In the genomic region with DNA sequence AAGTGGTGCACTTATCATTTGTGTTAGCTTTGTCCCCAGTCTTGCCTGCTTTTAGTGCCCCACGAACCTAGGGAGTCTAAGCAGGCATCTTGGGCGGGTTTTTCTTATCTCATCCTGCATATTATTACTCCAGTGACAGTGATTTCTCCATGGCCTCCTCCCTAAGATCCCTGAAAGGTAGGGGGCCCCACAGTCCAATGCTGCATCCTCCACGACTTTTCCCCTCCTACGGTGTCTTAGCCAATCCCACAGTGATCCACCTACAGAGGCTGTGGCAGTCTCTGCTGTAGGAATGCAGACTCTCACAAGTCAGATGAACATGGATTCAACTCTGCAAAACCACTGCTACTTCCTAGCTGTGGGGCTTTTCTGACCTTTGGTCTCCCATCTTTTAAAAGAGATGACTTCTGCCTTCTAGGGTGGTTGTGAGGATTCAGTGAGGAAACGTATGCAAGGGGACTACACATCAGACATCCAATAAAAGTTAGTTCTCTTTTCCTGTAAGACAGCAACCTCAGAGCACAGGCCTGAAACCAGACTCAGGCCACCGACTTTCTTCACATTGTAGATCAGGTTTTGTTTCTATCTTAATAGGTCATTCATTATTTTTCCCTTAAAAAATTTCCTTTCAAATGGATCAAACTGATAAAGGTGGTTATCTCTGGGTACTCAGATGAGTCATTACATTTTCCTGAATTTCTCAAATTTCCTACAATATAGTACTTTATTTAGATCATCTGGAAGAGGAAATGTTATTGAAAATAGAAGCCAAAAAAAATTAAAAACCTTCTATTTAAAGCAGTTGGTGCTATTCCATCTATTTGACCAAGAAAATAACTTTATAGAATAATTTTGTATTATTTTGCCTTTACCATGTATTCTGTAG, we compare ENCODE assay signal across 12 cellular contexts. TPM values are rescaled to one million over a fixed set of nuclear protein-coding genes. Genes with fewer than 3 reads are reported as not detected.
DNase-seq lines count a peak whose midpoint lies in the region; ATAC-seq and TF ChIP-seq lines count a peak whose summit lies in the region.
"Had no signal": no experiment of that assay in that cellular context is flagged by ENCODE, and none has a peak within 500 bp of the region (broad histone marks: within the 10 kb centered on the region; RNA-seq: fewer than 3 reads in every experiment).

No MANE protein-coding gene starts in this region.

- no peaks in the 10 kb centered on the region for H3K27me3 ChIP-seq in osteoblast (ENCODE audit: insufficient read depth, low read length)
- H3K27me3 ChIP-seq: pancreas had no signal

- H3K36me3 Mint-ChIP-seq in T-helper 1 cell treated with Interleukin-12 subunit alpha and Interleukin-12 subunit beta and Interleukin-4 antibody, amounts not matched to agents 30 μg/mL and 1 μg/mL, for 36 hours (ENCODE audit: low read depth) = peaks cover 1% of the 10 kb centered on the region
- H3K36me3 Mint-ChIP-seq in activated T-helper 2 cell treated with anti-CD3 and anti-CD28 coated beads, Interferon-gamma antibody, Interleukin-2, Interleukin-4, amounts not matched to agents 10 μg/mL and 5 μg/mL and 100 μg/mL, durations not matched to agents 14 hours and 24 hours and 36 hours (ENCODE audit: low read depth) = no peaks in the 10 kb centered on the region
- H3K36me3 Mint-ChIP-seq: type B pancreatic cell had no signal

- in situ Hi-C loops in KBM-7 (cut with MboI; ENCODE audit: low pct_unique_long_range_greater_than_20kb, low sequenced_read_pairs) = no loop called here

- peaks cover 24% of the 10 kb centered on the region for H3K4me1 ChIP-seq in osteoblast (ENCODE audit: insufficient read depth, low read length)

- no peak overlapping the region for H3K4me3 Mint-ChIP-seq in T-helper 1 cell treated with Interleukin-12 subunit alpha and Interleukin-12 subunit beta and Interleukin-4 antibody, amounts not matched to agents 30 μg/mL and 1 μg/mL, for 36 hours
- no peak overlapping the region for H3K4me3 Mint-ChIP-seq in activated T-helper 2 cell treated with anti-CD3 and anti-CD28 coated beads, Interferon-gamma antibody, Interleukin-2, Interleukin-4, amounts not matched to agents 10 μg/mL and 5 μg/mL and 100 μg/mL, durations not matched to agents 14 hours and 24 hours and 36 hours (ENCODE audit: low read depth)
- H3K4me3 Mint-ChIP-seq: type B pancreatic cell had no signal

- no peak for DNase-seq in T-helper 1 cell
- DNase-seq in KBM-7 = peak; percentile 74
- no peak for DNase-seq in activated T-helper 2 cell treated with anti-CD3 and anti-CD28 coated beads, Interferon-gamma antibody, Interleukin-2, Interleukin-4, amounts not matched to agents 10 μg/mL and 5 μg/mL and 100 μg/mL, durations not matched to agents 14 hours and 24 hours and 36 hours (ENCODE audit: low spot score)
- no peak for DNase-seq in osteoblast (ENCODE audit: insufficient read length, low spot score, missing footprints)
- DNase-seq in GOT3 (lab: John Stamatoyannopoulos, UW) = no peak
- no peak for DNase-seq in nucleus accumbens (lab: John Stamatoyannopoulos, UW)
- DNase-seq: 8988T, pancreas had no signal

- peaks cover 44% of the 10 kb centered on the region for H3K4me1 Mint-ChIP-seq in T-helper 1 cell treated with Interleukin-12 subunit alpha and Interleukin-12 subunit beta and Interleukin-4 antibody, amounts not matched to agents 30 μg/mL and 1 μg/mL, for 36 hours (ENCODE audit: low read depth)
- peaks cover 51% of the 10 kb centered on the region for H3K4me1 Mint-ChIP-seq in activated T-helper 2 cell treated with anti-CD3 and anti-CD28 coated beads, Interferon-gamma antibody, Interleukin-2, Interleukin-4, amounts not matched to agents 10 μg/mL and 5 μg/mL and 100 μg/mL, durations not matched to agents 14 hours and 24 hours and 36 hours (ENCODE audit: low read depth)

- no peaks in the 10 kb centered on the region for H3K36me3 ChIP-seq in osteoblast (ENCODE audit: insufficient read depth, low read length)

- no peak overlapping the region for H3K4me2 ChIP-seq in osteoblast (ENCODE audit: insufficient read depth, low read length)

- no peaks in the 10 kb centered on the region for H3K9me3 Mint-ChIP-seq in T-helper 1 cell treated with Interleukin-12 subunit alpha and Interleukin-12 subunit beta and Interleukin-4 antibody, amounts not matched to agents 30 μg/mL and 1 μg/mL, for 36 hours
- no peaks in the 10 kb centered on the region for H3K9me3 Mint-ChIP-seq in activated T-helper 2 cell treated with anti-CD3 and anti-CD28 coated beads, Interferon-gamma antibody, Interleukin-2, Interleukin-4, amounts not matched to agents 10 μg/mL and 5 μg/mL and 100 μg/mL, durations not matched to agents 14 hours and 24 hours and 36 hours
- H3K9me3 Mint-ChIP-seq: type B pancreatic cell had no signal

- no peaks in the 10 kb centered on the region for H3K79me2 ChIP-seq in osteoblast (ENCODE audit: insufficient read depth, low read length)

- intact Hi-C loops in activated T-helper 2 cell treated with anti-CD3 and anti-CD28 coated beads, Interferon-gamma antibody, Interleukin-2, Interleukin-4, amounts not matched to agents 10 μg/mL and 5 μg/mL and 100 μg/mL, durations not matched to agents 14 hours and 24 hours and 36 hours (cut with micrococcal nuclease) = loop anchor here (1.0 to 5.0 kb wide), 2 partner anchors 18 to 93 kb away; no protein-coding TSS in a partner anchor

- TF ChIP-seq CTCF in osteoblast (IDR thresholded peaks at IDR 0.05; ENCODE audit: extremely low read depth, low read depth, low read length) = no peak

- no peak for ATAC-seq in HG02840 (IDR thresholded peaks at IDR 0.05; ENCODE audit: low FRiP score, unreplicated experiment)

- H3K27ac ChIP-seq in osteoblast (ENCODE audit: low read depth, low read length) = peak overlapping the region; percentile 25

- no peaks in the 10 kb centered on the region for H3K9me3 ChIP-seq in osteoblast (ENCODE audit: low read depth, low read length)
- H3K9me3 ChIP-seq: pancreas had no signal

- H3K4me3 ChIP-seq in osteoblast (ENCODE audit: insufficient read depth, low read length) = no peak overlapping the region
- H3K4me3 ChIP-seq: pancreas had no signal

- peak overlapping the region; percentile 21 for H3K27ac Mint-ChIP-seq in T-helper 1 cell treated with Interleukin-12 subunit alpha and Interleukin-12 subunit beta and Interleukin-4 antibody, amounts not matched to agents 30 μg/mL and 1 μg/mL, for 36 hours
- peak overlapping the region; percentile 73 for H3K27ac Mint-ChIP-seq in activated T-helper 2 cell treated with anti-CD3 and anti-CD28 coated beads, Interferon-gamma antibody, Interleukin-2, Interleukin-4, amounts not matched to agents 10 μg/mL and 5 μg/mL and 100 μg/mL, durations not matched to agents 14 hours and 24 hours and 36 hours
- H3K27ac Mint-ChIP-seq: type B pancreatic cell had no signal

- peaks cover 4% of the 10 kb centered on the region for H3K27me3 Mint-ChIP-seq in T-helper 1 cell treated with Interleukin-12 subunit alpha and Interleukin-12 subunit beta and Interleukin-4 antibody, amounts not matched to agents 30 μg/mL and 1 μg/mL, for 36 hours (ENCODE audit: low read depth)
- peaks cover 2% of the 10 kb centered on the region for H3K27me3 Mint-ChIP-seq in activated T-helper 2 cell treated with anti-CD3 and anti-CD28 coated beads, Interferon-gamma antibody, Interleukin-2, Interleukin-4, amounts not matched to agents 10 μg/mL and 5 μg/mL and 100 μg/mL, durations not matched to agents 14 hours and 24 hours and 36 hours (ENCODE audit: low read depth)

- H2AFZ ChIP-seq in osteoblast (ENCODE audit: low read length) = no peak overlapping the region

- no peaks in the 10 kb centered on the region for H4K20me1 ChIP-seq in osteoblast (ENCODE audit: insufficient read depth, low read length)

RNA-seq across cellular contexts. Expression of gene ILDR1, which starts 23.2 kb away (rescaled TPM):
- 0.21 and 0.28 TPM in 2 replicates for total RNA-seq in activated T-helper 2 cell treated with anti-CD3 and anti-CD28 coated beads, Interferon-gamma antibody, Interleukin-2, Interleukin-4, amounts not matched to agents 10 μg/mL and 5 μg/mL and 100 μg/mL, durations not matched to agents 14 hours and 24 hours and 36 hours
- total RNA-seq in osteoblast = not detected in 2 replicates

RNA-seq across cellular contexts. Expression of gene CD86, which starts 56.3 kb away (rescaled TPM):
- total RNA-seq in activated T-helper 2 cell treated with anti-CD3 and anti-CD28 coated beads, Interferon-gamma antibody, Interleukin-2, Interleukin-4, amounts not matched to agents 10 μg/mL and 5 μg/mL and 100 μg/mL, durations not matched to agents 14 hours and 24 hours and 36 hours = 4.8 and 6.8 TPM in 2 replicates
- 0.29 TPM in 1 of 2 replicates, not detected in the other for total RNA-seq in osteoblast
- total RNA-seq: epithelial cell of proximal tubule had no signal
